ENCODE assay signal across 1 cellular context in genomic region chr10:21505711-21506278, GRCh38.
A peak's percentile ranks its signal among the peaks of the same experiment; 100 is the strongest.
TF ChIP-seq lines count a peak whose summit lies in the region.

No MANE protein-coding gene starts in this region.

TF ChIP-seq in HepG2, 621 proteins besides CTCF, POLR2A, EP300 and RAD21 (continued from another document and continues in another):
- TF ChIP-seq TGIF2 (CRISPR knock-in tag; IDR thresholded peaks at IDR 0.05) (peak; percentile 73; the same call in 1 of the 2 replicates), ZSCAN30 (CRISPR knock-in tag; IDR thresholded peaks at IDR 0.05) (no peak), ZNF30 (CRISPR knock-in tag; IDR thresholded peaks at IDR 0.05) (no peak), DMTF1 (CRISPR knock-in tag; IDR thresholded peaks at IDR 0.05) (no peak), KLF16 (CRISPR knock-in tag; IDR thresholded peaks at IDR 0.05) (peak in 1 of 2 experiments; percentile 98; a peak in 2 of 4 replicates), HBP1 (CRISPR knock-in tag; IDR thresholded peaks at IDR 0.05; ENCODE audit: low read depth) (peak; percentile 83; the same call in 1 of the 2 replicates), CREB1 (IDR thresholded peaks at IDR 0.05) (no peak), CREB1 (CRISPR knock-in tag; IDR thresholded peaks at IDR 0.05) (peak; percentile 84), ZNF143 (CRISPR knock-in tag; IDR thresholded peaks at IDR 0.05) (peak; percentile 37; the same call in 1 of the 2 replicates), ZNF773 (CRISPR knock-in tag; IDR thresholded peaks at IDR 0.05; ENCODE audit: borderline replicate concordance) (no peak), RBM22 (optimal IDR thresholded peaks at IDR 0.05; ENCODE audit: low read length) (no peak), STAT5B (CRISPR knock-in tag; IDR thresholded peaks at IDR 0.05) (no peak), TOE1 (CRISPR knock-in tag; IDR thresholded peaks at IDR 0.05) (peak; percentile 99), CBFB (CRISPR knock-in tag; IDR thresholded peaks at IDR 0.05) (peak; percentile 86), ERF (CRISPR knock-in tag; IDR thresholded peaks at IDR 0.05) (peak; percentile 97), PLSCR1 (CRISPR knock-in tag; IDR thresholded peaks at IDR 0.05; ENCODE audit: borderline replicate concordance) (no peak), CSRNP2 (CRISPR knock-in tag; conservative IDR thresholded peaks at IDR 0.05; ENCODE audit: low read depth) (peak; percentile 88; the same call in 1 of the 2 replicates), PRDM15 (CRISPR knock-in tag; IDR thresholded peaks at IDR 0.05) (no peak), ZNF790 (CRISPR knock-in tag; IDR thresholded peaks at IDR 0.05; ENCODE audit: borderline replicate concordance) (0 out of 2 replicates have a peak, but pooled peaks have one; percentile 37), ZNF235 (CRISPR knock-in tag; IDR thresholded peaks at IDR 0.05; ENCODE audit: borderline replicate concordance) (peak; percentile 54; the same call in 1 of the 2 replicates), ZNF446 (CRISPR knock-in tag; IDR thresholded peaks at IDR 0.05) (no peak), ZNF138 (CRISPR knock-in tag; IDR thresholded peaks at IDR 0.05; ENCODE audit: low read depth) (no peak; the same call in 1 of the 2 replicates), NFATC3 (CRISPR knock-in tag; IDR thresholded peaks at IDR 0.05) (no peak), ZNF180 (CRISPR knock-in tag; IDR thresholded peaks at IDR 0.05; ENCODE audit: borderline replicate concordance, low read depth) (no peak), ZNF75D (CRISPR knock-in tag; IDR thresholded peaks at IDR 0.05; ENCODE audit: borderline replicate concordance) (no peak), TCF12 (IDR thresholded peaks at IDR 0.05) (no peak), TCF12 (CRISPR knock-in tag; IDR thresholded peaks at IDR 0.05) (peak; percentile 93; the same call in 1 of the 2 replicates), ZNF597 (CRISPR knock-in tag; IDR thresholded peaks at IDR 0.05) (no peak), NFIC (IDR thresholded peaks at IDR 0.05; ENCODE audit: low read length) (peak; percentile 98), TFDP2 (CRISPR knock-in tag; IDR thresholded peaks at IDR 0.05) (peak; percentile 73), ZNF800 (CRISPR knock-in tag; IDR thresholded peaks at IDR 0.05) (peak; percentile 76; the same call in 1 of the 2 replicates), E2F2 (CRISPR knock-in tag; IDR thresholded peaks at IDR 0.05; ENCODE audit: borderline replicate concordance) (no peak), CHCHD3 (CRISPR knock-in tag; IDR thresholded peaks at IDR 0.05) (no peak), HNRNPUL1 (IDR thresholded peaks at IDR 0.05; ENCODE audit: low read depth, low read length) (no peak), ZNF891 (CRISPR knock-in tag; IDR thresholded peaks at IDR 0.05) (no peak), KLF6 (CRISPR knock-in tag; IDR thresholded peaks at IDR 0.05) (peak; percentile 93), ZNF317 (CRISPR knock-in tag; IDR thresholded peaks at IDR 0.05) (peak; percentile 65; the same call in 1 of the 2 replicates), NR3C1 (CRISPR knock-in tag; IDR thresholded peaks at IDR 0.05) (no peak), SUZ12 (IDR thresholded peaks at IDR 0.05; ENCODE audit: low read depth, low read length) (no peak), ADNP (CRISPR knock-in tag; IDR thresholded peaks at IDR 0.05) (no peak), ZFP90 (CRISPR knock-in tag; IDR thresholded peaks at IDR 0.05; ENCODE audit: borderline replicate concordance) (0 out of 2 replicates have a peak, but pooled peaks have one; percentile 59), YEATS4 (CRISPR knock-in tag; IDR thresholded peaks at IDR 0.05; ENCODE audit: borderline replicate concordance) (peak; percentile 89), BRD4 (CRISPR knock-in tag; IDR thresholded peaks at IDR 0.05) (no peak; the same call in 1 of the 2 replicates), BCLAF1 (IDR thresholded peaks at IDR 0.05) (no peak), TAF1 (CRISPR knock-in tag; IDR thresholded peaks at IDR 0.05) (peak; percentile 46; the same call in 1 of the 2 replicates), ZNF737 (CRISPR knock-in tag; IDR thresholded peaks at IDR 0.05; ENCODE audit: borderline replicate concordance) (no peak), ZNF225 (CRISPR knock-in tag; IDR thresholded peaks at IDR 0.05) (no peak)
